In genomic region chr3:58008140-58009025, GRCh38 we compare ENCODE assay signal across 8 cellular contexts. TPM values are rescaled to one million over a fixed set of nuclear protein-coding genes. Genes with fewer than 3 reads are reported as not detected.
DNase-seq lines count a peak whose midpoint lies in the region; ATAC-seq and TF ChIP-seq lines count a peak whose summit lies in the region.

Gene FLNB (plus strand): TSS chr3:58008422. CDS start chr3:58008565, 143 bp downstream.

- peak within 1 kb of the TSS; percentile 88 for H3K4ac ChIP-seq in trophoblast cell (ENCODE audit: low read depth, low read length)

- in situ Hi-C loops in transverse colon (cut with MboI; ENCODE audit: low pct_ligation_motif_present in 1 of 4, low pct_unique_long_range_greater_than_20kb in 1 of 4, low sequenced_read_pairs in 3 of 4) = no loop called here

- H3K4me1 ChIP-seq in CD4-positive, alpha-beta memory T cell (ENCODE audit: insufficient read depth, low read length) = peaks cover 31% of the 10 kb centered on the region
- H3K4me1 ChIP-seq in HUES48 (ENCODE audit: control insufficient read depth, insufficient read depth, low read length) = peaks cover 20% of the 10 kb centered on the region
- peaks cover 18 to 28% of the 10 kb centered on the region in 2 experiments for H3K4me1 ChIP-seq in trophoblast cell (ENCODE audit: control insufficient read depth in 1 of 2, insufficient read depth in 2 of 2, low read length in 2 of 2)
- peaks cover 13 to 39% (median 33%) of the 10 kb centered on the region in 4 donors for H3K4me1 ChIP-seq in transverse colon

- no peaks in the 10 kb centered on the region for H3K9me3 Mint-ChIP-seq in CD4-positive, alpha-beta memory T cell
- H3K9me3 Mint-ChIP-seq in activated naive CD8-positive, alpha-beta T cell treated with anti-CD3 and anti-CD28 coated beads, Interleukin-2, amount 10 ng/mL, durations not matched to agents 7 days and 5 days = no peaks in the 10 kb centered on the region

- no peaks in the 10 kb centered on the region for H3K36me3 Mint-ChIP-seq in CD4-positive, alpha-beta memory T cell
- H3K36me3 Mint-ChIP-seq in activated naive CD8-positive, alpha-beta T cell treated with anti-CD3 and anti-CD28 coated beads, Interleukin-2, amount 10 ng/mL, durations not matched to agents 7 days and 5 days = no peaks in the 10 kb centered on the region

- H2AK5ac ChIP-seq in trophoblast cell (ENCODE audit: low read length) = peak within 1 kb of the TSS; percentile 89

- H3K4me2 ChIP-seq in SU-DHL-6 (ENCODE audit: low read depth, low read length, poor library complexity, severe bottlenecking) (peak within 1 kb of the TSS; percentile 60), trophoblast cell (ENCODE audit: low read length) (peak within 1 kb of the TSS; percentile 79)

- peak; percentile 72 to 78 (median 75) for DNase-seq in CD4-positive, alpha-beta memory T cell
- DNase-seq in activated naive CD8-positive, alpha-beta T cell treated with anti-CD3 and anti-CD28 coated beads, Interleukin-2, amount 10 ng/mL, durations not matched to agents 7 days and 5 days = peak; percentile 85
- DNase-seq in Right ventricle myocardium superior = peak; percentile 75
- peak; percentile 62 to 86 for DNase-seq in trophoblast cell
- DNase-seq in transverse colon = peak; percentile 83

- H2BK5ac ChIP-seq in trophoblast cell (ENCODE audit: low read depth, low read length, poor library complexity) = peak within 1 kb of the TSS; percentile 62

- peak within 1 kb of the TSS; percentile 3 for H3K23ac ChIP-seq in trophoblast cell (ENCODE audit: low read length)

- peaks cover 19 to 48% (median 30%) of the 10 kb centered on the region in 4 donors for H3K4me1 Mint-ChIP-seq in CD4-positive, alpha-beta memory T cell
- H3K4me1 Mint-ChIP-seq in activated naive CD8-positive, alpha-beta T cell treated with anti-CD3 and anti-CD28 coated beads, Interleukin-2, amount 10 ng/mL, durations not matched to agents 7 days and 5 days = peaks cover 20% of the 10 kb centered on the region

- H4K20me1 ChIP-seq in SU-DHL-6 (ENCODE audit: low read depth, low read length) = no peaks in the 10 kb centered on the region

- peak; percentile 73 for TF ChIP-seq POLR2A in transverse colon (IDR thresholded peaks at IDR 0.05)

- H3K27ac Mint-ChIP-seq in CD4-positive, alpha-beta memory T cell = peak within 1 kb of the TSS; percentile 47 to 92 (median 88)
- H3K27ac Mint-ChIP-seq in activated naive CD8-positive, alpha-beta T cell treated with anti-CD3 and anti-CD28 coated beads, Interleukin-2, amount 10 ng/mL, durations not matched to agents 7 days and 5 days = peak within 1 kb of the TSS; percentile 72

- peak within 1 kb of the TSS; percentile 67 for H2BK120ac ChIP-seq in trophoblast cell (ENCODE audit: insufficient read depth, low read length, poor library complexity)

- H3F3A ChIP-seq in SU-DHL-6 (ENCODE audit: insufficient read depth) = no peaks in the 10 kb centered on the region

- peak within 1 kb of the TSS; percentile 63 for H3K18ac ChIP-seq in trophoblast cell (ENCODE audit: low read length)

- no CpG with 5 or more reads among the region's 91 CpGs for WGBS in trophoblast cell (ENCODE audit: extremely low coverage, insufficient coverage, insufficient read length)
- WGBS in transverse colon (ENCODE audit: low coverage in 1 of 2), 2 donors = 0 to 2% methylated on average over 4 to 65 of the region's 91 CpGs

- intact Hi-C loops in CD4-positive, alpha-beta memory T cell (cut with micrococcal nuclease) = loop anchor here (1.0 to 10.0 kb wide), 5 partner anchors 108 to 426 kb away; partner anchors contain the start of genes HTD2, PDHB and RPP14
- intact Hi-C loops in Right ventricle myocardium superior (cut with DNase I) (loop anchor here (5.0 kb wide), 1 partner anchor 159 kb away; no protein-coding TSS in a partner anchor), transverse colon (cut with DNase I; ENCODE audit: low total_unique reads) (loop anchor here (5.0 kb wide), 1 partner anchor 159 kb away; no protein-coding TSS in a partner anchor)

- no peaks in the 10 kb centered on the region for H3K9me3 ChIP-seq in CD4-positive, alpha-beta memory T cell (ENCODE audit: control insufficient read depth in 1 of 2, low read length in 2 of 2)
- H3K9me3 ChIP-seq in HUES48 (ENCODE audit: control insufficient read depth, insufficient read depth, low read length) (no peaks in the 10 kb centered on the region), SU-DHL-6 (ENCODE audit: insufficient read depth, low read length) (no peaks in the 10 kb centered on the region), trophoblast cell (ENCODE audit: insufficient read depth, low read depth, low read length) (peaks cover 3% of the 10 kb centered on the region), transverse colon (no peaks in the 10 kb centered on the region)

- H3K27me3 ChIP-seq in CD4-positive, alpha-beta memory T cell (ENCODE audit: insufficient read depth, low read length) = no peaks in the 10 kb centered on the region
- H3K27me3 ChIP-seq in HUES48 (ENCODE audit: control insufficient read depth, insufficient read depth, low read length) (no peaks in the 10 kb centered on the region), SU-DHL-6 (ENCODE audit: low read length) (no peaks in the 10 kb centered on the region), trophoblast cell (ENCODE audit: insufficient read depth, low read length) (no peaks in the 10 kb centered on the region), transverse colon (no peaks in the 10 kb centered on the region)

- peak within 1 kb of the TSS; percentile 58 for H4K8ac ChIP-seq in trophoblast cell (ENCODE audit: low read depth, low read length)

- no peaks in the 10 kb centered on the region for H3K27me3 Mint-ChIP-seq in CD4-positive, alpha-beta memory T cell
- peaks cover 2% of the 10 kb centered on the region for H3K27me3 Mint-ChIP-seq in activated naive CD8-positive, alpha-beta T cell treated with anti-CD3 and anti-CD28 coated beads, Interleukin-2, amount 10 ng/mL, durations not matched to agents 7 days and 5 days

- ATAC-seq in GM19395 (IDR thresholded peaks at IDR 0.05; ENCODE audit: unreplicated experiment) = peak; percentile 48
- peak; percentile 83 for ATAC-seq in activated naive CD8-positive, alpha-beta T cell treated with anti-CD3 and anti-CD28 coated beads, Interleukin-2, amount 10 ng/mL, durations not matched to agents 7 days and 5 days (ENCODE audit: low read depth)
- ATAC-seq in Right ventricle myocardium superior (ENCODE audit: poor library complexity) = peak; percentile 96

- POLR2A ChIA-PET in CD4-positive, alpha-beta memory T cell (lab: Charles Lee; ENCODE audit: partially characterized antibody) = interaction anchor here (1.4 to 1.7 kb wide), 2 partner anchors 298 to 452 kb away, joined by 5 read pairs; partner anchors contain the start of genes HTD2, PDE12 and RPP14
- POLR2A ChIA-PET in activated naive CD8-positive, alpha-beta T cell treated with anti-CD3 and anti-CD28 coated beads, Interleukin-2, amount 10 ng/mL, durations not matched to agents 7 days and 5 days (lab: Charles Lee) = interaction anchor here (0.6 kb wide), 1 partner anchor 271 kb away, joined by 3 read pairs; no protein-coding TSS in a partner anchor

- peak within 1 kb of the TSS; percentile 65 for H4K91ac ChIP-seq in trophoblast cell (ENCODE audit: low read depth, low read length)

- H2AFZ ChIP-seq in SU-DHL-6 (ENCODE audit: low read depth, low read length, severe bottlenecking) (peak within 1 kb of the TSS; percentile 96), trophoblast cell (ENCODE audit: insufficient read depth, low read length, poor library complexity) (peak within 1 kb of the TSS; percentile 50)

- H3K9ac ChIP-seq in HUES48 (ENCODE audit: low read depth, low read length) = peak within 1 kb of the TSS; percentile 87
- peak within 1 kb of the TSS; percentile 78 for H3K9ac ChIP-seq in SU-DHL-6 (ENCODE audit: low read length)
- peak within 1 kb of the TSS; percentile 82 for H3K9ac ChIP-seq in trophoblast cell (ENCODE audit: low read length)

- peak within 1 kb of the TSS; percentile 65 to 100 for H3K4me3 ChIP-seq in CD4-positive, alpha-beta memory T cell (ENCODE audit: low read length in 2 of 2)
- H3K4me3 ChIP-seq in HUES48 (ENCODE audit: low read depth, low read length) (peak within 1 kb of the TSS; percentile 94), SU-DHL-6 (ENCODE audit: insufficient read depth, low read length, poor library complexity, severe bottlenecking) (peak within 1 kb of the TSS; percentile 89), trophoblast cell (ENCODE audit: low read depth, low read length) (peak within 1 kb of the TSS; percentile 93), transverse colon (peak within 1 kb of the TSS; percentile 74 to 88 (median 83))

- H3K79me2 ChIP-seq in SU-DHL-6 (ENCODE audit: insufficient read depth, low read length) (no peaks in the 10 kb centered on the region), trophoblast cell (ENCODE audit: control insufficient read depth, insufficient read depth, low read length, poor library complexity) (peaks cover 36% of the 10 kb centered on the region)

- H3K27ac ChIP-seq in CD4-positive, alpha-beta memory T cell (ENCODE audit: low read depth, low read length) = peak within 1 kb of the TSS; percentile 51
- H3K27ac ChIP-seq in HUES48 (ENCODE audit: low read depth, low read length) (peak within 1 kb of the TSS; percentile 57), SU-DHL-6 (ENCODE audit: low read depth, low read length) (no peak within 1 kb of the TSS), trophoblast cell (ENCODE audit: low read depth, low read length) (peak within 1 kb of the TSS; percentile 18), transverse colon (peak within 1 kb of the TSS; percentile 89 to 95 (median 90))

- no peak for TF ChIP-seq EP300 in transverse colon (IDR thresholded peaks at IDR 0.05; ENCODE audit: low read depth)

- H2BK12ac ChIP-seq in trophoblast cell (ENCODE audit: low read length) = peak within 1 kb of the TSS; percentile 75

- H3K36me3 ChIP-seq in CD4-positive, alpha-beta memory T cell (ENCODE audit: insufficient read depth, low read length) = no peaks in the 10 kb centered on the region
- H3K36me3 ChIP-seq in HUES48 (ENCODE audit: control insufficient read depth, insufficient read depth, low read length) (no peaks in the 10 kb centered on the region), SU-DHL-6 (ENCODE audit: low read length) (no peaks in the 10 kb centered on the region), trophoblast cell (ENCODE audit: control insufficient read depth in 1 of 2, insufficient read depth in 2 of 2, low read length in 2 of 2) (no peaks in the 10 kb centered on the region), transverse colon (no peaks in the 10 kb centered on the region)

- H3K14ac ChIP-seq in trophoblast cell (ENCODE audit: low read length) = peak within 1 kb of the TSS; percentile 71

- no peaks in the 10 kb centered on the region for H3K9me2 ChIP-seq in SU-DHL-6 (replicated peaks; ENCODE audit: insufficient read depth, low read length)

- peak within 1 kb of the TSS; percentile 83 to 94 (median 90) for H3K4me3 Mint-ChIP-seq in CD4-positive, alpha-beta memory T cell
- H3K4me3 Mint-ChIP-seq in activated naive CD8-positive, alpha-beta T cell treated with anti-CD3 and anti-CD28 coated beads, Interleukin-2, amount 10 ng/mL, durations not matched to agents 7 days and 5 days = peak within 1 kb of the TSS; percentile 89

- TF ChIP-seq CTCF in SU-DHL-6 (IDR thresholded peaks at IDR 0.05; ENCODE audit: insufficient read depth, low read length, poor library complexity, severe bottlenecking) (peak; percentile 73), transverse colon (IDR thresholded peaks at IDR 0.05) (peak; percentile 80 to 88 (median 83))

- CTCF ChIA-PET in CD4-positive, alpha-beta memory T cell (lab: Charles Lee; ENCODE audit: partially characterized antibody) = interaction anchor here (0.6 to 2.9 kb wide), 17 partner anchors 8 to 373 kb away, joined by 3 to 36 read pairs (median 4); partner anchors contain the start of genes HTD2 and RPP14

- peak within 1 kb of the TSS; percentile 72 for H4K12ac ChIP-seq in trophoblast cell (ENCODE audit: low read depth, low read length)

- peaks cover 12% of the 10 kb centered on the region for H3K79me1 ChIP-seq in trophoblast cell (ENCODE audit: low read length)

RNA-seq across cellular contexts. Expression of gene FLNB, which starts in this region (rescaled TPM):
- 10 to 100 TPM; 22.5 to 28.5 TPM for total RNA-seq in CD4-positive, alpha-beta memory T cell
- polyA plus RNA-seq in CD4-positive, alpha-beta memory T cell = 10 to 100 TPM in 1 of 2 donors, 1 to 10 TPM in 1; 3.9 to 14.6 TPM
- 10 to 100 TPM; 14.6 TPM for total RNA-seq in activated naive CD8-positive, alpha-beta T cell treated with anti-CD3 and anti-CD28 coated beads, Interleukin-2, amount 10 ng/mL, durations not matched to agents 7 days and 5 days
- total RNA-seq in Right ventricle myocardium superior = 30.0 TPM
- polyA plus RNA-seq in trophoblast cell (2013) = 139 and 141 TPM in 2 replicates
- 100 to 1,000 TPM; 282 to 707 (median 563) TPM for total RNA-seq in transverse colon
